ENCODE assay signal across 22 cellular contexts in the genomic region with DNA sequence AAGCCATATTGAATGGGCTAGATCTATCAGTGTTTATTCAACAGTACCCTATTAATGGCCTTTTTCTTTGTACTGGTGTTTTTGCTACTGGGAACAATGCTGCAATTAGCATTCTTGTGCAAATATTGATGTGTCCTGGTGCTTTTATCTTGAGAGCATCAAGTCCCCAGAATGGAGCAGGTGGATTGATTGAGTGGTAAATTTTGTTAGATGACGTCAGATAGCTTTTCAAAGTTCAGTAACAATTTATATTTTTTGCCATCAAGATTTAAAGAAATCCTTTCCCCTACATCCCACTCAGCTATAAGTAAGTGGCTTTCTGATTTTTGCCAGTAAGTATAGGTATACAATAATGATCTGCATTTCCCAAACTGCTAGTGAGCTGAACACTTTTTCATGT.
"Had no signal": no experiment of that assay in that cellular context is flagged by ENCODE, and none has a peak within 500 bp of the region (broad histone marks: within the 10 kb centered on the region; RNA-seq: fewer than 3 reads in every experiment).

No MANE protein-coding gene starts in this region.

- H3K4me3 Mint-ChIP-seq: mesothelial cell of epicardium; natural killer cell treated with Interleukin-12 subunit alpha and Interleukin-12 subunit beta and Interleukin-15 and Interleukin-18, amount 100 ng/mL, for 72 hours; stimulated activated effector memory CD8-positive, alpha-beta T cell treated with anti-CD3 and anti-CD28 coated beads, Interleukin-12 subunit alpha, Interleukin-12 subunit beta, amount 100 ng/mL, for 72 hours; type B pancreatic cell had no signal

- H3K4me1 Mint-ChIP-seq: stimulated activated effector memory CD8-positive, alpha-beta T cell treated with anti-CD3 and anti-CD28 coated beads, Interleukin-12 subunit alpha, Interleukin-12 subunit beta, amount 100 ng/mL, for 72 hours had no signal

- H3K27ac ChIP-seq: breast epithelium, coronary artery, gastrocnemius medialis, neutrophil, parathyroid adenoma, testis had no signal

- ATAC-seq: activated CD4-positive, CD25-positive, alpha-beta regulatory T cell treated with anti-CD3 and anti-CD28 coated beads, Interleukin-2, amount 50 U/mL, for 24 hours; gastrocnemius medialis; left lobe of liver; natural killer cell treated with Interleukin-12 subunit alpha and Interleukin-12 subunit beta and Interleukin-15 and Interleukin-18, amount 100 ng/mL, for 72 hours; sciatic nerve; stimulated activated effector memory CD8-positive, alpha-beta T cell treated with anti-CD3 and anti-CD28 coated beads, Interleukin-12 subunit alpha, Interleukin-12 subunit beta, amount 100 ng/mL, for 72 hours had no signal

- H3K36me3 Mint-ChIP-seq: mesothelial cell of epicardium; natural killer cell treated with Interleukin-12 subunit alpha and Interleukin-12 subunit beta and Interleukin-15 and Interleukin-18, amount 100 ng/mL, for 72 hours; stimulated activated effector memory CD8-positive, alpha-beta T cell treated with anti-CD3 and anti-CD28 coated beads, Interleukin-12 subunit alpha, Interleukin-12 subunit beta, amount 100 ng/mL, for 72 hours; type B pancreatic cell had no signal

- H3K9me3 Mint-ChIP-seq: mesothelial cell of epicardium; natural killer cell treated with Interleukin-12 subunit alpha and Interleukin-12 subunit beta and Interleukin-15 and Interleukin-18, amount 100 ng/mL, for 72 hours; stimulated activated effector memory CD8-positive, alpha-beta T cell treated with anti-CD3 and anti-CD28 coated beads, Interleukin-12 subunit alpha, Interleukin-12 subunit beta, amount 100 ng/mL, for 72 hours; type B pancreatic cell had no signal

- DNase-seq: activated CD4-positive, alpha-beta T cell treated with anti-CD3 and anti-CD28 coated beads, Interleukin-2, amount 50 U/mL, for 1 hour; activated CD8-positive, alpha-beta memory T cell treated with anti-CD3 and anti-CD28 coated beads, Interleukin-2, amount 50 U/mL, for 48 hours; activated effector memory CD4-positive, alpha-beta T cell treated with Interleukin-2 at 50 U/mL for 16 hours; activated naive CD4-positive, alpha-beta T cell treated with anti-CD3 and anti-CD28 coated beads, Interleukin-2, amount 50 U/mL, for 16 hours; activated T-cell treated with anti-CD3 and anti-CD28 coated beads, Interleukin-2, amount 50 U/mL, for 48 hours; erythroblast; gastrocnemius medialis; head of caudate nucleus; kidney; stimulated activated CD4-positive, alpha-beta T cell treated with anti-CD3 and anti-CD28 coated beads, Interleukin-4, amount 100 ng/mL, for 24 hours; testis had no signal

- H3K27ac Mint-ChIP-seq: mesothelial cell of epicardium; natural killer cell treated with Interleukin-12 subunit alpha and Interleukin-12 subunit beta and Interleukin-15 and Interleukin-18, amount 100 ng/mL, for 72 hours; stimulated activated effector memory CD8-positive, alpha-beta T cell treated with anti-CD3 and anti-CD28 coated beads, Interleukin-12 subunit alpha, Interleukin-12 subunit beta, amount 100 ng/mL, for 72 hours; type B pancreatic cell had no signal
